Comparison of ENCODE assay signal across 1 cellular context in the genomic region with DNA sequence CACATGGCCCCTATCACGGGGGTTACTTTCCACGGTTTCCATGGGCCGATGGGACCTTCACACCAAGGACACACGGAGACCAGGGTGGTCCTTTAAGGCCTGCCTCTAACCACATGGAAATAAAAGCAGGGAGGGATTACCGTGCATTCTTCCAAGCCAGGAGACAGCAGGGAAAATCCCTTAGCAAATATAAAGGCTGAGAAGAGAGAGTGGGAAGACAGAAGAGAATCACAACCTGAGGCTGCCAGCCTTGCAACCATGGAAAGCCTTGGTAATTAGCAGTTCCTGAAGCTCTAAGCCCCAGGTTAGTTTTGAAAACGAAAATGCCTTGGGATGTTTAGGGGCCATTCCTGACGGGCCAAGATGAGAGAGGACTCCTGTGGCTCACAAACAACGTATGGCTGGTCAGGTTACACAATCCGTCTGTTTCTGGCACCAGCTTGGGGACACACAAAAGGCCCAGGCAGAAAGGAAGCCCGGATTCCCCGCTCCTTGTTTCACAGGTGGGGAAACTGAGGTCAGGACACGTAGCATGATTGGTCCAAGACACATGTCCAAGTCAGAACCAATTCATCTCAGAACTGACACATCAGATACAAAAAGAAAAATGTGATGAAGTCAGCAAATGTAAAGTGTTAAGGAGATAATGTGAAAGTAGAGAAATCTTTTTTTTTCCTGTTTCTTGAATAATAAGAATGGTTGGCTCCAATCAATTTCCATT.
TF ChIP-seq lines count a peak whose summit lies in the region.

No MANE protein-coding gene starts in this region.

TF ChIP-seq in H1, 55 proteins besides CTCF, POLR2A, EP300 and RAD21 (continued from another document):
- TF ChIP-seq CREB1 (IDR thresholded peaks at IDR 0.05) (no peak), RNF2 (IDR thresholded peaks at IDR 0.05; ENCODE audit: borderline replicate concordance, low read depth, low read length, missing control alignments, poor library complexity, severe bottlenecking) (no peak), MAX (IDR thresholded peaks at IDR 0.05) (no peak), EZH2 (IDR thresholded peaks at IDR 0.05; ENCODE audit: low read depth, low read length, severe bottlenecking) (no peak), MAFK (IDR thresholded peaks at IDR 0.05; ENCODE audit: low read depth, low read length) (no peak), CBX8 (IDR thresholded peaks at IDR 0.05; ENCODE audit: borderline replicate concordance, low read depth, low read length) (no peak), NANOG (IDR thresholded peaks at IDR 0.05; ENCODE audit: insufficient read depth, low read depth, low read length, poor library complexity, severe bottlenecking) (no peak), BRCA1 (IDR thresholded peaks at IDR 0.05; ENCODE audit: low read depth, low read length) (no peak), SP4 (IDR thresholded peaks at IDR 0.05; ENCODE audit: low read length) (no peak), BCL11A (IDR thresholded peaks at IDR 0.05; ENCODE audit: low read depth in 2 of 2, low read length in 2 of 2) (no peak)
